1 cellular context compared by ENCODE assay signal in genomic region chr11:113906038-113906437, GRCh38.
TF ChIP-seq lines count a peak whose summit lies in the region.

No MANE protein-coding gene starts in this region.

TF ChIP-seq in HEK293, 187 proteins besides CTCF, POLR2A, EP300 and RAD21 (continued from another document and continues in another):
- TF ChIP-seq, protein P1, sequence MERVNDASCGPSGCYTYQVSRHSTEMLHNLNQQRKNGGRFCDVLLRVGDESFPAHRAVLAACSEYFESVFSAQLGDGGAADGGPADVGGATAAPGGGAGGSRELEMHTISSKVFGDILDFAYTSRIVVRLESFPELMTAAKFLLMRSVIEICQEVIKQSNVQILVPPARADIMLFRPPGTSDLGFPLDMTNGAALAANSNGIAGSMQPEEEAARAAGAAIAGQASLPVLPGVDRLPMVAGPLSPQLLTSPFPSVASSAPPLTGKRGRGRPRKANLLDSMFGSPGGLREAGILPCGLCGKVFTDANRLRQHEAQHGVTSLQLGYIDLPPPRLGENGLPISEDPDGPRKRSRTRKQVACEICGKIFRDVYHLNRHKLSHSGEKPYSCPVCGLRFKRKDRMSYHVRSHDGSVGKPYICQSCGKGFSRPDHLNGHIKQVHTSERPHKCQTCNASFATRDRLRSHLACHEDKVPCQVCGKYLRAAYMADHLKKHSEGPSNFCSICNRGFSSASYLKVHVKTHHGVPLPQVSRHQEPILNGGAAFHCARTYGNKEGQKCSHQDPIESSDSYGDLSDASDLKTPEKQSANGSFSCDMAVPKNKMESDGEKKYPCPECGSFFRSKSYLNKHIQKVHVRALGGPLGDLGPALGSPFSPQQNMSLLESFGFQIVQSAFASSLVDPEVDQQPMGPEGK (tag by site-specific recombination; IDR thresholded peaks at IDR 0.05) = 0 out of 2 replicates have a peak, but pooled peaks have one; percentile 14
- TF ChIP-seq ZNF37A (tag by site-specific recombination; IDR thresholded peaks at IDR 0.05) = no peak
- peak; percentile 51; the same call in 1 of the 2 replicates for TF ChIP-seq SP7 (tag by site-specific recombination; IDR thresholded peaks at IDR 0.05)
- TF ChIP-seq SCRT1 (tag by site-specific recombination; IDR thresholded peaks at IDR 0.05; ENCODE audit: borderline replicate concordance) = peak; percentile 96
- TF ChIP-seq WT1 (tag by site-specific recombination; IDR thresholded peaks at IDR 0.05) = peak; percentile 73
- peak; percentile 95 for TF ChIP-seq SCRT2 (tag by site-specific recombination; IDR thresholded peaks at IDR 0.05)
- TF ChIP-seq OVOL3 (tag by site-specific recombination; IDR thresholded peaks at IDR 0.05) = peak; percentile 72; the same call in 1 of the 2 replicates
- TF ChIP-seq ZNF394 (tag by site-specific recombination; IDR thresholded peaks at IDR 0.05; ENCODE audit: borderline replicate concordance) = peak; percentile 43; the same call in 1 of the 2 replicates
- TF ChIP-seq ZNF324 (tag by site-specific recombination; IDR thresholded peaks at IDR 0.05) = peak; percentile 23; the same call in 1 of the 2 replicates
- TF ChIP-seq, protein P2, sequence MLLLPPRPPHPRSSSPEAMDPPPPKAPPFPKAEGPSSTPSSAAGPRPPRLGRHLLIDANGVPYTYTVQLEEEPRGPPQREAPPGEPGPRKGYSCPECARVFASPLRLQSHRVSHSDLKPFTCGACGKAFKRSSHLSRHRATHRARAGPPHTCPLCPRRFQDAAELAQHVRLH (tag by site-specific recombination; IDR thresholded peaks at IDR 0.05) = peak; percentile 50; the same call in 1 of the 2 replicates
- TF ChIP-seq ZNF518A (tag by site-specific recombination; conservative IDR thresholded peaks at IDR 0.05; ENCODE audit: low read depth) = no peak; the same call in 1 of the 2 replicates
- TF ChIP-seq ATF2 (tag by site-specific recombination; IDR thresholded peaks at IDR 0.05; ENCODE audit: low read depth) = 0 out of 2 replicates have a peak, but pooled peaks have one; percentile 8
- peak; percentile 49; the same call in 1 of the 2 replicates for TF ChIP-seq ZNF391 (tag by site-specific recombination; IDR thresholded peaks at IDR 0.05; ENCODE audit: borderline replicate concordance, low read depth)
- peak; percentile 76 for TF ChIP-seq OSR2 (tag by site-specific recombination; IDR thresholded peaks at IDR 0.05)
- TF ChIP-seq, protein P3, sequence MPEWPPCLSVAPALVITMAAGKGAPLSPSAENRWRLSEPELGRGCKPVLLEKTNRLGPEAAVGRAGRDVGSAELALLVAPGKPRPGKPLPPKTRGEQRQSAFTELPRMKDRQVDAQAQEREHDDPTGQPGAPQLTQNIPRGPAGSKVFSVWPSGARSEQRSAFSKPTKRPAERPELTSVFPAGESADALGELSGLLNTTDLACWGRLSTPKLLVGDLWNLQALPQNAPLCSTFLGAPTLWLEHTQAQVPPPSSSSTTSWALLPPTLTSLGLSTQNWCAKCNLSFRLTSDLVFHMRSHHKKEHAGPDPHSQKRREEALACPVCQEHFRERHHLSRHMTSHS (tag by site-specific recombination; IDR thresholded peaks at IDR 0.05) = no peak
- TF ChIP-seq GLI2 (tag by site-specific recombination; IDR thresholded peaks at IDR 0.05; ENCODE audit: borderline replicate concordance, low read depth) = 0 out of 2 replicates have a peak, but pooled peaks have one; percentile 39
- peak; percentile 81 for TF ChIP-seq ZBTB44 (tag by site-specific recombination; IDR thresholded peaks at IDR 0.05)
- TF ChIP-seq ZNF596 (tag by site-specific recombination; IDR thresholded peaks at IDR 0.05) = peak; percentile 50; the same call in 1 of the 2 replicates
- no peak for TF ChIP-seq MEIS1 (CRISPR knock-in tag; IDR thresholded peaks at IDR 0.05; ENCODE audit: borderline replicate concordance)
- no peak for TF ChIP-seq ZBTB21 (tag by site-specific recombination; IDR thresholded peaks at IDR 0.05)
- 0 out of 2 replicates have a peak, but pooled peaks have one; percentile 5 for TF ChIP-seq SP2 (tag by site-specific recombination; IDR thresholded peaks at IDR 0.05)
- TF ChIP-seq ZXDB (tag by site-specific recombination; IDR thresholded peaks at IDR 0.05) = peak; percentile 77
- TF ChIP-seq REST (tag by site-specific recombination; IDR thresholded peaks at IDR 0.05) = no peak
- TF ChIP-seq ZFHX2 (tag by site-specific recombination; conservative IDR thresholded peaks at IDR 0.05) = no peak
- TF ChIP-seq, protein P4, sequence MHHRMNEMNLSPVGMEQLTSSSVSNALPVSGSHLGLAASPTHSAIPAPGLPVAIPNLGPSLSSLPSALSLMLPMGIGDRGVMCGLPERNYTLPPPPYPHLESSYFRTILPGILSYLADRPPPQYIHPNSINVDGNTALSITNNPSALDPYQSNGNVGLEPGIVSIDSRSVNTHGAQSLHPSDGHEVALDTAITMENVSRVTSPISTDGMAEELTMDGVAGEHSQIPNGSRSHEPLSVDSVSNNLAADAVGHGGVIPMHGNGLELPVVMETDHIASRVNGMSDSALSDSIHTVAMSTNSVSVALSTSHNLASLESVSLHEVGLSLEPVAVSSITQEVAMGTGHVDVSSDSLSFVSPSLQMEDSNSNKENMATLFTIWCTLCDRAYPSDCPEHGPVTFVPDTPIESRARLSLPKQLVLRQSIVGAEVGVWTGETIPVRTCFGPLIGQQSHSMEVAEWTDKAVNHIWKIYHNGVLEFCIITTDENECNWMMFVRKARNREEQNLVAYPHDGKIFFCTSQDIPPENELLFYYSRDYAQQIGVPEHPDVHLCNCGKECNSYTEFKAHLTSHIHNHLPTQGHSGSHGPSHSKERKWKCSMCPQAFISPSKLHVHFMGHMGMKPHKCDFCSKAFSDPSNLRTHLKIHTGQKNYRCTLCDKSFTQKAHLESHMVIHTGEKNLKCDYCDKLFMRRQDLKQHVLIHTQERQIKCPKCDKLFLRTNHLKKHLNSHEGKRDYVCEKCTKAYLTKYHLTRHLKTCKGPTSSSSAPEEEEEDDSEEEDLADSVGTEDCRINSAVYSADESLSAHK (tag by site-specific recombination; IDR thresholded peaks at IDR 0.05) = peak; percentile 86
- TF ChIP-seq ZNF677 (tag by site-specific recombination; IDR thresholded peaks at IDR 0.05) = no peak
- peak; percentile 61; the same call in 1 of the 2 replicates for TF ChIP-seq KLF10 (tag by site-specific recombination; IDR thresholded peaks at IDR 0.05)
- TF ChIP-seq PRDM1 (tag by site-specific recombination; IDR thresholded peaks at IDR 0.05) = no peak
- no peak for TF ChIP-seq YY2 (tag by site-specific recombination; IDR thresholded peaks at IDR 0.05)
- peak; percentile 27; the same call in 1 of the 2 replicates for TF ChIP-seq ZBTB8A (tag by site-specific recombination; IDR thresholded peaks at IDR 0.05)
- no peak for TF ChIP-seq ZBTB10 (tag by site-specific recombination; IDR thresholded peaks at IDR 0.05)
- TF ChIP-seq IKZF3 (tag by site-specific recombination; IDR thresholded peaks at IDR 0.05) = peak; percentile 88
- no peak; the same call in 1 of the 2 replicates for TF ChIP-seq ZNF513 (tag by site-specific recombination; IDR thresholded peaks at IDR 0.05)
